Comparison of ENCODE assay signal across 8 cellular contexts in genomic region chr11:73047773-73048371, GRCh38.
DNase-seq lines count a peak whose midpoint lies in the region; ATAC-seq, FAIRE-seq and TF ChIP-seq lines count a peak whose summit lies in the region.

No MANE protein-coding gene starts in this region.

- TF ChIP-seq CTCF in GM10266 (IDR thresholded peaks at IDR 0.05; ENCODE audit: control insufficient read depth, insufficient read depth, low read depth, missing control alignments) = no peak
- TF ChIP-seq CTCF in Loucy (conservative IDR thresholded peaks at IDR 0.05; ENCODE audit: low read length) = no peak
- no peak for TF ChIP-seq CTCF in endothelial cell of umbilical vein (IDR thresholded peaks at IDR 0.05; ENCODE audit: extremely low read depth in 1 of 2, insufficient read depth in 1 of 2, low read depth in 1 of 2, low read length in 2 of 2)

- no peaks in the 10 kb centered on the region for H3K9me3 ChIP-seq in Loucy (ENCODE audit: insufficient read depth, low read depth, low read length)
- no peaks in the 10 kb centered on the region for H3K9me3 ChIP-seq in endothelial cell of umbilical vein (replicated peaks; ENCODE audit: control insufficient read depth, insufficient read depth, low read length)

- peaks cover 26% of the 10 kb centered on the region for H3K4me1 ChIP-seq in Loucy (ENCODE audit: insufficient read depth, low read length, poor library complexity, severe bottlenecking)
- H3K4me1 ChIP-seq in endothelial cell of umbilical vein (ENCODE audit: control insufficient read depth, extremely low read depth, insufficient read depth, low read length) = peaks cover 10% of the 10 kb centered on the region

- H3K9me1 ChIP-seq in endothelial cell of umbilical vein (replicated peaks; ENCODE audit: control insufficient read depth, extremely low read depth, insufficient read depth, low read length) = peaks cover 7% of the 10 kb centered on the region

- TF ChIP-seq POLR2A in endothelial cell of umbilical vein (IDR thresholded peaks at IDR 0.05; ENCODE audit: low read depth, low read length) = no peak

- H3K9ac ChIP-seq in Loucy (ENCODE audit: low read depth, low read length, poor library complexity, severe bottlenecking) (no peak overlapping the region), endothelial cell of umbilical vein (replicated peaks; ENCODE audit: extremely low read depth, insufficient read depth, low read length) (no peak overlapping the region)

- no peak overlapping the region for H2AFZ ChIP-seq in Loucy (ENCODE audit: low read length)
- no peak overlapping the region for H2AFZ ChIP-seq in endothelial cell of umbilical vein (ENCODE audit: low read depth, low read length)

- ATAC-seq in GM21447 (IDR thresholded peaks at IDR 0.05; ENCODE audit: unreplicated experiment) = peak; percentile 75

- H4K20me1 ChIP-seq in Loucy (ENCODE audit: insufficient read depth, low read length, poor library complexity, severe bottlenecking) (peaks cover 66% of the 10 kb centered on the region), endothelial cell of umbilical vein (replicated peaks; ENCODE audit: control insufficient read depth, extremely low read depth, insufficient read depth, low read length) (peaks cover 4% of the 10 kb centered on the region)

- H3K9me2 ChIP-seq in Loucy (replicated peaks; ENCODE audit: low read depth, low read length) = no peaks in the 10 kb centered on the region

- dilution Hi-C loops in endothelial cell of umbilical vein (cut with MboI; ENCODE audit: extremely low pct_ligation_motif_present, low sequenced_read_pairs) = no loop called here

- POLR2A ChIA-PET in endothelial cell of umbilical vein (lab: Charles Lee) = interaction anchor here (0.6 kb wide), 1 partner anchor 216 kb away, joined by 4 read pairs; no protein-coding TSS in a partner anchor

- peaks cover 5% of the 10 kb centered on the region; the same call in 1 of the 2 replicates for H3K36me3 ChIP-seq in Loucy (ENCODE audit: insufficient read depth, low read length)
- H3K36me3 ChIP-seq in endothelial cell of umbilical vein (ENCODE audit: control insufficient read depth in 2 of 2, extremely low read depth in 1 of 2, insufficient read depth in 2 of 2, low read length in 2 of 2) = no peaks in the 10 kb centered on the region

- no peak overlapping the region for H3K4me3 ChIP-seq in Loucy (ENCODE audit: low read length, poor library complexity, severe bottlenecking)
- no peak overlapping the region for H3K4me3 ChIP-seq in endothelial cell of umbilical vein (replicated peaks in 1 of 3; ENCODE audit: insufficient read depth in 1 of 3, low read depth in 1 of 3, low read length in 3 of 3)

- peaks cover 88% of the 10 kb centered on the region for H3K79me2 ChIP-seq in Loucy (ENCODE audit: insufficient read depth, low read length)
- H3K79me2 ChIP-seq in endothelial cell of umbilical vein (ENCODE audit: control insufficient read depth, insufficient read depth, low read length) = peaks cover 36% of the 10 kb centered on the region

- no peaks in the 10 kb centered on the region for H3F3A ChIP-seq in Loucy (ENCODE audit: low read depth)

- intact Hi-C loops in endothelial cell of umbilical vein (cut with micrococcal nuclease) = no loop called here

- BruUV-seq in endothelial cell of umbilical vein (replicated peaks; lab: Mats Ljungman, UMichigan) = no TSS peak

- CTCF ChIA-PET in endothelial cell of umbilical vein (lab: Charles Lee) = interaction anchor here (0.8 to 1.9 kb wide), 6 partner anchors 11 to 176 kb away, joined by 3 to 6 read pairs (median 3); partner anchors contain the start of gene FCHSD2

- peak overlapping the region; percentile 48 for H3K4me2 ChIP-seq in Loucy (ENCODE audit: low read depth, low read length, poor library complexity, severe bottlenecking)
- peak overlapping the region; percentile 50 for H3K4me2 ChIP-seq in endothelial cell of umbilical vein (ENCODE audit: insufficient read depth, low read length)

- H3K27me3 ChIP-seq in Loucy (ENCODE audit: insufficient read depth, low read length, poor library complexity, severe bottlenecking) = no peaks in the 10 kb centered on the region
- H3K27me3 ChIP-seq in endothelial cell of umbilical vein (ENCODE audit: control insufficient read depth in 2 of 2, insufficient read depth in 2 of 2, low read length in 2 of 2) = no peaks in the 10 kb centered on the region

- H3K27ac ChIP-seq in endothelial cell of umbilical vein (ENCODE audit: insufficient read depth, low read depth, low read length) = no peak overlapping the region

- FAIRE-seq in endothelial cell of umbilical vein (lab: Jason Lieb, UNC) = no peak

- DNase-seq in GM10266 (ENCODE audit: extremely low spot score) = peak; percentile 14
- peak; percentile 34 for DNase-seq in endothelial cell of umbilical vein (ENCODE audit: low read depth, low spot score)
- DNase-seq in NCI-H2171 treated with DMSO at 0.1 percent for 48 hours (lab: John Stamatoyannopoulos, UW) = no peak
- DNase-seq in UCSD-AML1 (lab: John Stamatoyannopoulos, UW; ENCODE audit: unreplicated experiment) = no peak
- DNase-seq in DMS79 treated with DMSO at 0.1 percent for 48 hours (lab: John Stamatoyannopoulos, UW) = no peak
- no peak for DNase-seq in NCI-H510A (lab: John Stamatoyannopoulos, UW)

TF ChIP-seq in endothelial cell of umbilical vein, 7 proteins besides CTCF, POLR2A, EP300 and RAD21:
- TF ChIP-seq JUN (IDR thresholded peaks at IDR 0.05; ENCODE audit: borderline replicate concordance, insufficient read depth, insufficient read length, low read depth) = no peak

Comparison
In these comparisons a context has a peak if more than half of its experiments do, and no peak if none do; other contexts are left out.
1. DNase-seq: peak in GM10266 (single experiment) and endothelial cell of umbilical vein (single experiment); none in NCI-H2171 treated with DMSO at 0.1 percent for 48 hours (single experiment), UCSD-AML1 (single experiment), DMS79 treated with DMSO at 0.1 percent for 48 hours (single experiment) and NCI-H510A (single experiment).